ENCODE assay signal across 1 cellular context in genomic region chr9:4069457-4070162, GRCh38.
TF ChIP-seq lines count a peak whose summit lies in the region.

No MANE protein-coding gene starts in this region.

TF ChIP-seq in IMR-90, 13 proteins besides CTCF, POLR2A, EP300 and RAD21 (continued from another document):
- no peak for TF ChIP-seq FOS (IDR thresholded peaks at IDR 0.05; ENCODE audit: low read depth, low read length)
- no peak for TF ChIP-seq ELK1 (IDR thresholded peaks at IDR 0.05; ENCODE audit: borderline replicate concordance, low read depth, low read length)
- TF ChIP-seq BHLHE40 (IDR thresholded peaks at IDR 0.05; ENCODE audit: low read depth, low read length), result no peak
- TF ChIP-seq MAZ (IDR thresholded peaks at IDR 0.05; ENCODE audit: borderline replicate concordance, low read depth, low read length), result no peak
- no peak for TF ChIP-seq NFE2L2 (IDR thresholded peaks at IDR 0.05; ENCODE audit: low read depth, low read length)
- TF ChIP-seq CEBPB (IDR thresholded peaks at IDR 0.05; ENCODE audit: low read depth, low read length), result no peak
- TF ChIP-seq USF2 (IDR thresholded peaks at IDR 0.05; ENCODE audit: low read depth, low read length), result no peak
- no peak for TF ChIP-seq SMC3 (IDR thresholded peaks at IDR 0.05; ENCODE audit: low read depth, low read length)
TF ChIP-seq in IMR-90: peak in this region for 0.
